Comparison of ENCODE assay signal across 9 cellular contexts in genomic region chr2:28958689-28959088, GRCh38. TPM values are rescaled to one million over a fixed set of nuclear protein-coding genes. Genes with fewer than 3 reads are reported as not detected.
DNase-seq lines count a peak whose midpoint lies in the region; ATAC-seq, FAIRE-seq and TF ChIP-seq lines count a peak whose summit lies in the region.
"Had no signal": no experiment of that assay in that cellular context is flagged by ENCODE, and none has a peak within 500 bp of the region (broad histone marks: within the 10 kb centered on the region; RNA-seq: fewer than 3 reads in every experiment).

No MANE protein-coding gene starts in this region.

- H3K27ac Mint-ChIP-seq in activated naive CD4-positive, alpha-beta T cell treated with anti-CD3 and anti-CD28 coated beads, Interleukin-2, amount 50 U/mL, for 72 hours = no peak overlapping the region
- H3K27ac Mint-ChIP-seq in stimulated activated memory B cell treated with anti-CD40 and anti-IgM and Interleukin-4, amounts not matched to agents 10 μg/mL and 1 μg/mL and 100 μg/mL, for 72 hours = no peak overlapping the region
- H3K27ac Mint-ChIP-seq: activated naive CD8-positive, alpha-beta T cell had no signal

- WGBS in pancreas, 2 donors = 22 to 26% methylated on average over 9 of the region's 9 CpGs

- H3K9me3 Mint-ChIP-seq in activated naive CD4-positive, alpha-beta T cell treated with anti-CD3 and anti-CD28 coated beads, Interleukin-2, amount 50 U/mL, for 72 hours = no peaks in the 10 kb centered on the region
- H3K9me3 Mint-ChIP-seq in stimulated activated memory B cell treated with anti-CD40 and anti-IgM and Interleukin-4, amounts not matched to agents 10 μg/mL and 1 μg/mL and 100 μg/mL, for 72 hours = no peaks in the 10 kb centered on the region

- TF ChIP-seq CTCF in pancreas (IDR thresholded peaks at IDR 0.05) = peak; percentile 39 to 62 (median 40)

- no peaks in the 10 kb centered on the region for H3K4me1 ChIP-seq in pancreas

- DNase-seq in EH (ENCODE audit: low read depth) (peak; percentile 81), KG1 (lab: John Stamatoyannopoulos, UW) (peak; percentile 68), NOMO-1 treated with dmso at 0.1 percent for 144 hours (lab: John Stamatoyannopoulos, UW; ENCODE audit: unreplicated experiment) (peak; percentile 50), glomerular endothelial cell (ENCODE audit: extremely low read depth, low read depth, low spot score) (peak; percentile 52), pancreas (peak in 2 of 6 donors; percentile 18 to 50)
- peak in 1 of 2 donors; percentile 47 for DNase-seq in activated naive CD4-positive, alpha-beta T cell treated with anti-CD3 and anti-CD28 coated beads, Interleukin-2, amount 50 U/mL, for 72 hours (ENCODE audit: low spot score in 2 of 2)

- no peaks in the 10 kb centered on the region for H3K4me1 Mint-ChIP-seq in stimulated activated memory B cell treated with anti-CD40 and anti-IgM and Interleukin-4, amounts not matched to agents 10 μg/mL and 1 μg/mL and 100 μg/mL, for 72 hours

- no peaks in the 10 kb centered on the region for H3K9me3 ChIP-seq in pancreas

- no peak overlapping the region for H3K4me3 ChIP-seq in pancreas

- H3K27me3 ChIP-seq in pancreas = no peaks in the 10 kb centered on the region

- H3K36me3 Mint-ChIP-seq in activated naive CD4-positive, alpha-beta T cell treated with anti-CD3 and anti-CD28 coated beads, Interleukin-2, amount 50 U/mL, for 72 hours = no peaks in the 10 kb centered on the region
- no peaks in the 10 kb centered on the region for H3K36me3 Mint-ChIP-seq in stimulated activated memory B cell treated with anti-CD40 and anti-IgM and Interleukin-4, amounts not matched to agents 10 μg/mL and 1 μg/mL and 100 μg/mL, for 72 hours
- H3K36me3 Mint-ChIP-seq: activated naive CD8-positive, alpha-beta T cell had no signal

- no peak for FAIRE-seq in pancreas (lab: Jason Lieb, UNC)

- no peak overlapping the region for H3K4me3 Mint-ChIP-seq in stimulated activated memory B cell treated with anti-CD40 and anti-IgM and Interleukin-4, amounts not matched to agents 10 μg/mL and 1 μg/mL and 100 μg/mL, for 72 hours
- H3K4me3 Mint-ChIP-seq: activated naive CD8-positive, alpha-beta T cell had no signal

- ATAC-seq in activated naive CD4-positive, alpha-beta T cell treated with anti-CD3 and anti-CD28 coated beads, Interleukin-2, amount 50 U/mL, for 72 hours = peak; percentile 63 to 73
- ATAC-seq in pancreas (peak; percentile 81 to 96 (median 94)), GM18870 (IDR thresholded peaks at IDR 0.05; ENCODE audit: unreplicated experiment) (no peak)
- ATAC-seq in stimulated activated memory B cell treated with anti-CD40 and anti-IgM and Interleukin-4, amounts not matched to agents 10 μg/mL and 1 μg/mL and 100 μg/mL, for 72 hours = no peak

- H3K27me3 Mint-ChIP-seq in stimulated activated memory B cell treated with anti-CD40 and anti-IgM and Interleukin-4, amounts not matched to agents 10 μg/mL and 1 μg/mL and 100 μg/mL, for 72 hours = no peaks in the 10 kb centered on the region
- H3K27me3 Mint-ChIP-seq: activated naive CD8-positive, alpha-beta T cell had no signal

- no peak overlapping the region for H3K27ac ChIP-seq in pancreas

- intact Hi-C loops in pancreas (cut with DNase I) = loop anchor here in 1 of 3 donors (5.0 kb wide), 1 partner anchor 234 kb away; no protein-coding TSS in a partner anchor

- H3K36me3 ChIP-seq in pancreas = no peaks in the 10 kb centered on the region

RNA-seq across cellular contexts. Expression of gene TOGARAM2, which starts 22.4 kb away (rescaled TPM):
- total RNA-seq in activated naive CD4-positive, alpha-beta T cell treated with anti-CD3 and anti-CD28 coated beads, Interleukin-2, amount 50 U/mL, for 72 hours = 1 to 10 TPM in 1 of 2 donors, under 1 TPM in 1; 0.36 to 4.3 TPM
- total RNA-seq in glomerular endothelial cell = not detected in 2 replicates
- under 1 TPM; 0.03 to 0.94 (median 0.55) TPM for total RNA-seq in pancreas
- polyA plus RNA-seq in pancreas = 1 to 10 TPM; 3.8 to 9.1 TPM

Comparison
In these comparisons a context has a peak if more than half of its experiments do, and no peak if none do; other contexts are left out.
1. ATAC-seq: peak in activated naive CD4-positive, alpha-beta T cell treated with anti-CD3 and anti-CD28 coated beads, Interleukin-2, amount 50 U/mL, for 72 hours (2 of 2) and pancreas (4 of 4); none in stimulated activated memory B cell treated with anti-CD40 and anti-IgM and Interleukin-4, amounts not matched to agents 10 μg/mL and 1 μg/mL and 100 μg/mL, for 72 hours (single experiment) and GM18870 (single experiment).